25 cellular contexts compared by ENCODE assay signal in genomic region chr15:69940441-69940785, GRCh38.
"Had no signal": no experiment of that assay in that cellular context is flagged by ENCODE, and none has a peak within 500 bp of the region (broad histone marks: within the 10 kb centered on the region; RNA-seq: fewer than 3 reads in every experiment).

No MANE protein-coding gene starts in this region.

- DNase-seq: cortex of kidney; dorsolateral prefrontal cortex; effector CD4-positive, alpha-beta T cell; foreskin fibroblast; gastrocnemius medialis; kidney; mesendoderm; midbrain; naive thymus-derived CD8-positive, alpha-beta T cell; nephron progenitor cell; occipital lobe; ovary; psoas muscle; right cardiac atrium; sigmoid colon; spleen; stimulated activated CD4-positive, alpha-beta T cell treated with anti-CD3 and anti-CD28 coated beads, Interleukin-4, amount 100 ng/mL, for 4 hours; stimulated activated naive CD8-positive, alpha-beta T cell treated with anti-CD3 and anti-CD28 coated beads, Interleukin-15, Interleukin-2, amounts not matched to agents 100 U/mL and 50 U/mL, for 24 hours; uterus had no signal

- H3K4me3 ChIP-seq: dorsolateral prefrontal cortex, gastrocnemius medialis, lung, ovary, psoas muscle, sigmoid colon, skin epidermis, spleen, thoracic aorta, tibial nerve, upper lobe of left lung, uterus had no signal

- H3K9me3 ChIP-seq: ovary, thoracic aorta, uterus had no signal

- H3K4me1 ChIP-seq: gastrocnemius medialis, psoas muscle, sigmoid colon, spleen, tibial nerve, upper lobe of left lung, uterus had no signal

- H3K27me3 ChIP-seq: gastrocnemius medialis, ovary, tibial nerve, upper lobe of left lung, uterus had no signal

- ATAC-seq: gastrocnemius medialis; left lobe of liver; naive thymus-derived CD8-positive, alpha-beta T cell; right cardiac atrium; stimulated activated naive CD8-positive, alpha-beta T cell treated with anti-CD3 and anti-CD28 coated beads, Interleukin-15, Interleukin-2, amounts not matched to agents 100 U/mL and 50 U/mL, for 24 hours had no signal

- H3K27ac ChIP-seq: gastrocnemius medialis, ovary, psoas muscle, sigmoid colon, skin epidermis, spleen, thoracic aorta, tibial nerve, upper lobe of left lung, uterus had no signal

- H3K36me3 ChIP-seq: ovary, sigmoid colon, spleen, thoracic aorta, tibial nerve, upper lobe of left lung, uterus had no signal
